34 cellular contexts compared by ENCODE assay signal in genomic region chr14:46596236-46596635, GRCh38. TPM values are rescaled to one million over a fixed set of nuclear protein-coding genes. Genes with fewer than 3 reads are reported as not detected.
"Had no signal": no experiment of that assay in that cellular context is flagged by ENCODE, and none has a peak within 500 bp of the region (broad histone marks: within the 10 kb centered on the region; RNA-seq: fewer than 3 reads in every experiment).

No MANE protein-coding gene starts in this region.

- H3K36me3 Mint-ChIP-seq: activated naive CD8-positive, alpha-beta T cell treated with anti-CD3 and anti-CD28 coated beads for 36 hours; brain; memory B cell; naive thymus-derived CD8-positive, alpha-beta T cell; neural progenitor cell had no signal

- ATAC-seq: activated CD4-positive, CD25-positive, alpha-beta regulatory T cell treated with anti-CD3 and anti-CD28 coated beads, Interleukin-2, amount 50 U/mL, for 24 hours; esophagus mucosa; heart right ventricle; left ventricle myocardium superior; naive thymus-derived CD8-positive, alpha-beta T cell; right cardiac atrium; stimulated activated naive CD8-positive, alpha-beta T cell treated with anti-CD3 and anti-CD28 coated beads, Interleukin-15, Interleukin-2, amounts not matched to agents 100 U/mL and 50 U/mL, for 24 hours; T-helper 17 cell had no signal

- H3K4me1 Mint-ChIP-seq: activated naive CD8-positive, alpha-beta T cell treated with anti-CD3 and anti-CD28 coated beads for 36 hours; memory B cell; neural progenitor cell; T-helper 17 cell had no signal

- H3K27me3 ChIP-seq: adrenal gland, heart right ventricle, neural progenitor cell, testis, uterus had no signal

- H3K36me3 ChIP-seq: adrenal gland, heart right ventricle, neural progenitor cell, uterus, WERI-Rb-1 had no signal

- DNase-seq: activated CD4-positive, alpha-beta T cell treated with anti-CD3 and anti-CD28 coated beads for 48 hours; activated CD4-positive, alpha-beta T cell treated with anti-CD3 and anti-CD28 coated beads, Interleukin-2, amount 50 U/mL, for 48 hours; activated CD8-positive, alpha-beta memory T cell treated with anti-CD3 and anti-CD28 coated beads for 24 hours; activated effector memory CD4-positive, alpha-beta T cell treated with anti-CD3 and anti-CD28 coated beads, Interleukin-2, amount 50 U/mL, for 16 hours; activated naive CD4-positive, alpha-beta T cell treated with anti-CD3 and anti-CD28 coated beads for 36 hours; activated naive CD8-positive, alpha-beta T cell treated with anti-CD3 and anti-CD28 coated beads for 36 hours; adrenal gland; aorta; cortex of kidney; foreskin fibroblast; heart right ventricle; kidney glomerular epithelial cell; left ventricle myocardium superior; midbrain; naive thymus-derived CD8-positive, alpha-beta T cell; occipital lobe; right cardiac atrium; stimulated activated CD4-positive, alpha-beta T cell treated with anti-CD3 and anti-CD28 coated beads, Interleukin-2, amount 100 ng/mL, for 48 hours; stimulated activated naive CD8-positive, alpha-beta T cell treated with anti-CD3 and anti-CD28 coated beads, Interleukin-15, Interleukin-2, amounts not matched to agents 100 U/mL and 50 U/mL, for 24 hours; T-helper 17 cell; T1000; testis; trophoblast cell; uterus; WERI-Rb-1 had no signal

- H2AFZ ChIP-seq: neural progenitor cell had no signal

- H3K9me3 Mint-ChIP-seq: activated naive CD8-positive, alpha-beta T cell treated with anti-CD3 and anti-CD28 coated beads for 36 hours; brain; memory B cell; neural progenitor cell had no signal

- H3K9me3 ChIP-seq: adrenal gland, heart right ventricle, testis had no signal

- H3K4me1 ChIP-seq: adrenal gland, heart right ventricle, neural progenitor cell, testis, uterus had no signal

- H3K27me3 Mint-ChIP-seq: activated naive CD8-positive, alpha-beta T cell treated with anti-CD3 and anti-CD28 coated beads for 36 hours; brain; memory B cell; naive thymus-derived CD8-positive, alpha-beta T cell; T-helper 17 cell had no signal

- H3K4me3 Mint-ChIP-seq: activated naive CD4-positive, alpha-beta T cell treated with anti-CD3 and anti-CD28 coated beads for 36 hours; activated naive CD8-positive, alpha-beta T cell treated with anti-CD3 and anti-CD28 coated beads for 36 hours; activated T-helper 1 cell treated with anti-CD3 and anti-CD28 coated beads, Interleukin-12 subunit alpha, Interleukin-12 subunit beta, Interleukin-2, Interleukin-4 antibody, amounts not matched to agents 30 ng/mL and 10 ng/mL and 1 ng/mL, durations not matched to agents 14 hours and 24 hours and 36 hours; brain; memory B cell; naive thymus-derived CD8-positive, alpha-beta T cell; neural progenitor cell; T-helper 17 cell had no signal

- H3K4me3 ChIP-seq: adrenal gland, heart right ventricle, neural progenitor cell, testis, uterus had no signal

- H3K9ac ChIP-seq: neural progenitor cell had no signal

- H3K27ac ChIP-seq: adrenal gland, heart right ventricle, neural progenitor cell, testis, uterus, WERI-Rb-1 had no signal

- H3K27ac Mint-ChIP-seq: activated naive CD4-positive, alpha-beta T cell treated with anti-CD3 and anti-CD28 coated beads for 36 hours; activated naive CD8-positive, alpha-beta T cell treated with anti-CD3 and anti-CD28 coated beads for 36 hours; activated T-helper 1 cell treated with anti-CD3 and anti-CD28 coated beads, Interleukin-12 subunit alpha, Interleukin-12 subunit beta, Interleukin-2, Interleukin-4 antibody, amounts not matched to agents 30 ng/mL and 10 ng/mL and 1 ng/mL, durations not matched to agents 14 hours and 24 hours and 36 hours; brain; memory B cell; naive thymus-derived CD8-positive, alpha-beta T cell; neural progenitor cell; T-helper 17 cell had no signal

- H3K4me2 ChIP-seq: neural progenitor cell had no signal

RNA-seq across cellular contexts. Expression of gene RPL10L, which starts 55.3 kb away (rescaled TPM):
- total RNA-seq: activated naive CD4-positive, alpha-beta T cell treated with anti-CD3 and anti-CD28 coated beads for 36 hours; activated naive CD8-positive, alpha-beta T cell treated with anti-CD3 and anti-CD28 coated beads for 36 hours; activated T-helper 1 cell treated with anti-CD3 and anti-CD28 coated beads, Interleukin-12 subunit alpha, Interleukin-12 subunit beta, Interleukin-2, Interleukin-4 antibody, amounts not matched to agents 30 ng/mL and 10 ng/mL and 1 ng/mL, durations not matched to agents 14 hours and 24 hours and 36 hours; adrenal gland; aorta; cardiac septum; chondrocyte; esophagus mucosa; heart right ventricle; left ventricle myocardium superior; naive thymus-derived CD8-positive, alpha-beta T cell; occipital lobe; pulmonary artery endothelial cell; right cardiac atrium; T-helper 17 cell; uterus had no signal
- polyA plus RNA-seq: adrenal gland; aorta; heart right ventricle; naive thymus-derived CD8-positive, alpha-beta T cell; right cardiac atrium had no signal
